In the genomic region with DNA sequence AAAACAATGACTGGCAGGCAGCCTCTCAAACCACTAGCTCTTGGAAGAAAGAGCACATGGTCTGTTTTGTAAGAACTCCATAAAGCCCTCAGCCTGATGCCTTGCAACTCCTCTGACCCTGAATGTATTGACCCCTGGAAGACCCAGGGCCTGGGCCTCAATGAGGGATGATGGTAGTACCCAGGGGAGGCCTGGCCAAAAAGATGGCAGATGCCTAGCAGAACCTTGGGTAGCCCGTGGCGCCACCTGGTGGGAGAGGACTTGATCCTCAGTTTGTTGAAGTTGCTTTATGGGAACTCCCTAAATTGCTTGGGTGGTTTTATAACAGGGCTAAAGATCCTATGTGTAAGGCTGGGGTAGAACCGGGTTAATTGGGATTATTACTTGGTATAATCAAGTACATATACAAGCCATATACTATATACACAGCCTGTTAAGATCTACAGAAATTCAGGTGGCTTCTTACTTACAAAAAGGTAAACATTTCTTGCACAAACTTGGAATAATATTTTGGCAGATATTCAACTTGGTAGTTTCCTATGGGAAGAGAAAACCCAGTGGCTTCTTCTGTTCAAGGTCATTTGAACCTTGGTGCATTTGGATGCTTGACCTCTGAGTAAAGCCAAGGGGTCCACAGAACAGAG, we compare ENCODE assay signal across 8 cellular contexts.
DNase-seq lines count a peak whose midpoint lies in the region; ATAC-seq and TF ChIP-seq lines count a peak whose summit lies in the region.

No MANE protein-coding gene starts in this region.

- peaks cover 3% of the 10 kb centered on the region for H3K27me3 Mint-ChIP-seq in activated T-cell treated with anti-CD3 and anti-CD28 coated beads, Interleukin-2, amount 50 U/mL, for 24 hours

- intact Hi-C loops in OCI-LY7 (cut with micrococcal nuclease; ENCODE audit: unreplicated experiment) = loop anchor here (1.0 kb wide), 1 partner anchor 282 kb away; no protein-coding TSS in a partner anchor
- intact Hi-C loops in psoas muscle (cut with DNase I) = no loop called here

- H3K79me2 ChIP-seq in OCI-LY7 (ENCODE audit: insufficient read depth, low read depth, low read length) = no peaks in the 10 kb centered on the region

- CTCF ChIA-PET in OCI-LY7 (lab: Charles Lee; ENCODE audit: unreplicated experiment) = no interaction called here

- no peaks in the 10 kb centered on the region for H3K9me3 Mint-ChIP-seq in activated T-cell treated with anti-CD3 and anti-CD28 coated beads, Interleukin-2, amount 50 U/mL, for 24 hours

- TF ChIP-seq CTCF in OCI-LY7 (conservative IDR thresholded peaks at IDR 0.05; ENCODE audit: low read length) = peak; percentile 87
- TF ChIP-seq CTCF in foreskin fibroblast (IDR thresholded peaks at IDR 0.05; ENCODE audit: low read depth, low read length) = peak; percentile 62
- peak; percentile 63 for TF ChIP-seq CTCF in psoas muscle (IDR thresholded peaks at IDR 0.05)

- 38 to 44% (median 44%) methylated on average over 3 of the region's 3 CpGs for WGBS in psoas muscle, 3 donors

- H3K36me3 Mint-ChIP-seq in activated T-cell treated with anti-CD3 and anti-CD28 coated beads, Interleukin-2, amount 50 U/mL, for 24 hours (ENCODE audit: low read depth) = no peaks in the 10 kb centered on the region

- no peak overlapping the region for H3K27ac ChIP-seq in OCI-LY7 (ENCODE audit: low read depth, low read length, poor library complexity, severe bottlenecking)
- no peak overlapping the region for H3K27ac ChIP-seq in psoas muscle

- H3K4me2 ChIP-seq in OCI-LY7 (ENCODE audit: low read length) = no peak overlapping the region

- H3K36me3 ChIP-seq in OCI-LY7 (ENCODE audit: insufficient read depth, low read length) (no peaks in the 10 kb centered on the region), psoas muscle (ENCODE audit: insufficient read depth in 1 of 2, low read depth in 1 of 2) (no peaks in the 10 kb centered on the region)

- no peak overlapping the region for H3K4me3 ChIP-seq in OCI-LY7 (ENCODE audit: low read depth, low read length, poor library complexity, severe bottlenecking)
- H3K4me3 ChIP-seq in foreskin fibroblast (ENCODE audit: low read depth in 1 of 2, low read length in 2 of 2) = no peak overlapping the region
- no peak overlapping the region for H3K4me3 ChIP-seq in psoas muscle

- H3K9me3 ChIP-seq in OCI-LY7 (ENCODE audit: low read length) (no peaks in the 10 kb centered on the region), psoas muscle (no peaks in the 10 kb centered on the region)

- H3K9me2 ChIP-seq in OCI-LY7 (ENCODE audit: insufficient read depth, low read length) = no peaks in the 10 kb centered on the region

- no peak overlapping the region for H2AFZ ChIP-seq in OCI-LY7 (ENCODE audit: low read length)

- H3K4me1 ChIP-seq in OCI-LY7 (ENCODE audit: insufficient read depth, low read length, poor library complexity, severe bottlenecking) (no peaks in the 10 kb centered on the region), psoas muscle (no peaks in the 10 kb centered on the region)

- no peak overlapping the region for H3K27ac Mint-ChIP-seq in activated T-cell treated with anti-CD3 and anti-CD28 coated beads, Interleukin-2, amount 50 U/mL, for 24 hours

- no peaks in the 10 kb centered on the region for H3K27me3 ChIP-seq in psoas muscle (ENCODE audit: insufficient read depth in 3 of 3, low read length in 2 of 3)

- no peaks in the 10 kb centered on the region for H3K4me1 Mint-ChIP-seq in activated T-cell treated with anti-CD3 and anti-CD28 coated beads, Interleukin-2, amount 50 U/mL, for 24 hours (ENCODE audit: low read depth)

- DNase-seq in EL (peak; percentile 55), OCI-LY7 (ENCODE audit: low spot score) (peak; percentile 66), foreskin fibroblast (peak in 1 of 2 donors; percentile 54), psoas muscle (peak; percentile 67 to 80), DMS79 (lab: John Stamatoyannopoulos, UW) (no peak)
- DNase-seq in activated T-cell treated with anti-CD3 and anti-CD28 coated beads, Interleukin-2, amount 50 U/mL, for 24 hours = peak; percentile 79

- no peaks in the 10 kb centered on the region for H4K20me1 ChIP-seq in OCI-LY7 (ENCODE audit: insufficient read depth, low read length)

- POLR2A ChIA-PET in OCI-LY7 (lab: Charles Lee) = no interaction called here

- BruUV-seq in OCI-LY7 (replicated peaks; lab: Mats Ljungman, UMichigan) = no TSS peak

- no peak overlapping the region for H3K4me3 Mint-ChIP-seq in activated T-cell treated with anti-CD3 and anti-CD28 coated beads, Interleukin-2, amount 50 U/mL, for 24 hours

- ATAC-seq in HG03354 (IDR thresholded peaks at IDR 0.05; ENCODE audit: poor library complexity, severe bottlenecking, unreplicated experiment) (peak; percentile 66), psoas muscle (peak; percentile 51 to 63 (median 58)), HG03439 (IDR thresholded peaks at IDR 0.05; ENCODE audit: unreplicated experiment) (no peak)
